ENCODE assay signal across 1 cellular context in genomic region chr1:215517441-215517891, GRCh38.
TF ChIP-seq lines count a peak whose summit lies in the region.

No MANE protein-coding gene starts in this region.

TF ChIP-seq in H1, 55 proteins besides CTCF, POLR2A, EP300 and RAD21:
- no peak for TF ChIP-seq CHD7 (IDR thresholded peaks at IDR 0.05; ENCODE audit: insufficient replicate concordance, low read length)
- no peak for TF ChIP-seq GTF2F1 (IDR thresholded peaks at IDR 0.05; ENCODE audit: borderline replicate concordance, low read depth, low read length)
- no peak for TF ChIP-seq EGR1 (IDR thresholded peaks at IDR 0.05; ENCODE audit: borderline replicate concordance, low read depth, low read length)
- TF ChIP-seq SIN3A (conservative IDR thresholded peaks at IDR 0.05 in 1 of 2, IDR thresholded peaks at IDR 0.05 in 1 of 2; ENCODE audit: low read depth in 1 of 2, low read length in 2 of 2) = no peak
- no peak for TF ChIP-seq MAFK (IDR thresholded peaks at IDR 0.05; ENCODE audit: low read depth, low read length)
